In the genomic region with DNA sequence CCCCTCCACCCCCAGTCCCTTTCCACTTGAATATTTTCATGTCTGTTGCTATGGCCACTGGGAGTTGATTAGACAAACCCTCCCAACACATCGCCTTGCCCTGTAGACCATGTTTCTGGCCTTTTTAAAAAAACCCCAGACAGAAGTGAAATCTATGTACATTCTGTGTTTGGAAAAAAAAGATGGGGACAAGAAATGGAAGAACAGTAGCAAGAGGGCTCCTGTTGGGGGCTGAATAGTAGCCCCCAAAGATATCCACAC, we compare ENCODE assay signal across 14 cellular contexts.
DNase-seq lines count a peak whose midpoint lies in the region; ATAC-seq and TF ChIP-seq lines count a peak whose summit lies in the region.
"Had no signal": no experiment of that assay in that cellular context is flagged by ENCODE, and none has a peak within 500 bp of the region (broad histone marks: within the 10 kb centered on the region; RNA-seq: fewer than 3 reads in every experiment).

No MANE protein-coding gene starts in this region.

- H3K27me3 ChIP-seq in BLaER1 (no peaks in the 10 kb centered on the region), PC-3 (ENCODE audit: low read length) (no peaks in the 10 kb centered on the region), osteoblast (ENCODE audit: insufficient read depth, low read length) (no peaks in the 10 kb centered on the region)
- H3K27me3 ChIP-seq: left lung, vagina had no signal

- DNase-seq in PC-3: no peak
- DNase-seq in osteoblast (ENCODE audit: insufficient read length, low spot score, missing footprints): no peak
- DNase-seq in NCI-H748 (lab: John Stamatoyannopoulos, UW; ENCODE audit: unreplicated experiment): no peak
- DNase-seq in amygdala (lab: John Stamatoyannopoulos, UW): no peak
- no peak for DNase-seq in activated CD8-positive, alpha-beta T cell treated with anti-CD3 and anti-CD28 coated beads for 36 hours
- DNase-seq in COLO668 (lab: John Stamatoyannopoulos, UW; ENCODE audit: unreplicated experiment): no peak
- DNase-seq: activated CD4-positive, alpha-beta memory T cell treated with anti-CD3 and anti-CD28 coated beads, Interleukin-2, amount 10 ng/mL, durations not matched to agents 7 days and 5 days; stimulated activated CD4-positive, alpha-beta T cell treated with anti-CD3 and anti-CD28 coated beads, Interleukin-4, amount 100 ng/mL, for 4 hours had no signal

- no TSS peak for BruUV-seq in PC-3 (replicated peaks; lab: Mats Ljungman, UMichigan)

- no peak overlapping the region for H3K4me3 ChIP-seq in BLaER1
- no peak overlapping the region for H3K4me3 ChIP-seq in PC-3 (ENCODE audit: low read length)
- no peak overlapping the region for H3K4me3 ChIP-seq in osteoblast (ENCODE audit: insufficient read depth, low read length)
- H3K4me3 ChIP-seq: left lung, vagina had no signal

- H3K9me3 ChIP-seq in BLaER1: no peaks in the 10 kb centered on the region
- no peaks in the 10 kb centered on the region for H3K9me3 ChIP-seq in PC-3 (ENCODE audit: low read length)
- H3K9me3 ChIP-seq in osteoblast (ENCODE audit: low read depth, low read length): no peaks in the 10 kb centered on the region
- H3K9me3 ChIP-seq: left lung, vagina had no signal

- H3K9me3 Mint-ChIP-seq in activated CD8-positive, alpha-beta T cell treated with anti-CD3 and anti-CD28 coated beads for 36 hours: no peaks in the 10 kb centered on the region
- H3K9me3 Mint-ChIP-seq: natural killer cell treated with Interleukin-12 subunit alpha and Interleukin-12 subunit beta and Interleukin-15 and Interleukin-18, amount 100 ng/mL, for 72 hours had no signal

- H3K4me1 ChIP-seq in BLaER1 (peaks cover 37% of the 10 kb centered on the region), PC-3 (ENCODE audit: insufficient read depth, low read length) (peaks cover 56% of the 10 kb centered on the region), osteoblast (ENCODE audit: insufficient read depth, low read length) (peaks cover 37% of the 10 kb centered on the region)

- H3K36me3 ChIP-seq in BLaER1: no peaks in the 10 kb centered on the region
- H3K36me3 ChIP-seq in PC-3 (ENCODE audit: low read depth, low read length): peaks cover 11% of the 10 kb centered on the region
- no peaks in the 10 kb centered on the region for H3K36me3 ChIP-seq in osteoblast (ENCODE audit: insufficient read depth, low read length)
- H3K36me3 ChIP-seq: left lung, vagina had no signal

- H3K27ac ChIP-seq in BLaER1: no peak overlapping the region
- peak overlapping the region; percentile 96 for H3K27ac ChIP-seq in PC-3 (ENCODE audit: low read length)
- H3K27ac ChIP-seq in cingulate gyrus (ENCODE audit: low read depth, low read length): peak overlapping the region; percentile 88
- peak overlapping the region; percentile 85 for H3K27ac ChIP-seq in osteoblast (ENCODE audit: low read depth, low read length)
- H3K27ac ChIP-seq: left lung, vagina had no signal

- intact Hi-C loops in PC-3 (cut with micrococcal nuclease): no loop called here
- intact Hi-C loops in activated CD8-positive, alpha-beta T cell treated with anti-CD3 and anti-CD28 coated beads for 36 hours (cut with micrococcal nuclease): no loop called here

- no peaks in the 10 kb centered on the region for H3K36me3 Mint-ChIP-seq in activated CD8-positive, alpha-beta T cell treated with anti-CD3 and anti-CD28 coated beads for 36 hours (ENCODE audit: low read depth)
- H3K36me3 Mint-ChIP-seq: natural killer cell treated with Interleukin-12 subunit alpha and Interleukin-12 subunit beta and Interleukin-15 and Interleukin-18, amount 100 ng/mL, for 72 hours had no signal

- H3K9ac ChIP-seq in BLaER1 (no peak overlapping the region), PC-3 (ENCODE audit: low read length) (peak overlapping the region; percentile 80)

- H2AFZ ChIP-seq in PC-3 (ENCODE audit: low read length) (no peak overlapping the region), osteoblast (ENCODE audit: low read length) (no peak overlapping the region)

- no peaks in the 10 kb centered on the region for H3K4me1 Mint-ChIP-seq in activated CD8-positive, alpha-beta T cell treated with anti-CD3 and anti-CD28 coated beads for 36 hours (ENCODE audit: low read depth)
- H3K4me1 Mint-ChIP-seq: activated CD4-positive, alpha-beta memory T cell treated with anti-CD3 and anti-CD28 coated beads, Interleukin-2, amount 10 ng/mL, durations not matched to agents 7 days and 5 days had no signal

- CTCF ChIA-PET in PC-3 (lab: Charles Lee): interaction anchor here (1.0 kb wide), 1 partner anchor 149 kb away, joined by 3 read pairs; no protein-coding TSS in a partner anchor
- CTCF ChIA-PET in activated CD8-positive, alpha-beta T cell treated with anti-CD3 and anti-CD28 coated beads for 36 hours (lab: Charles Lee): no interaction called here

- ATAC-seq in PC-3: no peak
- ATAC-seq in activated CD8-positive, alpha-beta T cell treated with anti-CD3 and anti-CD28 coated beads for 36 hours: no peak
- ATAC-seq: natural killer cell treated with Interleukin-12 subunit alpha and Interleukin-12 subunit beta and Interleukin-15 and Interleukin-18, amount 100 ng/mL, for 72 hours had no signal

- H3K4me3 Mint-ChIP-seq in activated CD8-positive, alpha-beta T cell treated with anti-CD3 and anti-CD28 coated beads for 36 hours: no peak overlapping the region
- H3K4me3 Mint-ChIP-seq: activated CD4-positive, alpha-beta memory T cell treated with anti-CD3 and anti-CD28 coated beads, Interleukin-2, amount 10 ng/mL, durations not matched to agents 7 days and 5 days; activated T-helper 1 cell treated with anti-CD3 and anti-CD28 coated beads, Interleukin-12 subunit alpha, Interleukin-12 subunit beta, Interleukin-2, Interleukin-4 antibody, amounts not matched to agents 30 ng/mL and 10 ng/mL and 1 ng/mL, durations not matched to agents 14 hours and 24 hours and 36 hours; natural killer cell treated with Interleukin-12 subunit alpha and Interleukin-12 subunit beta and Interleukin-15 and Interleukin-18, amount 100 ng/mL, for 72 hours had no signal

- H3K9me2 ChIP-seq in PC-3 (replicated peaks; ENCODE audit: low read length): no peaks in the 10 kb centered on the region

- H3F3A ChIP-seq in PC-3 (ENCODE audit: low read length, unreplicated experiment): no peaks in the 10 kb centered on the region

- peak overlapping the region; percentile 71 for H3K4me2 ChIP-seq in BLaER1
- peak overlapping the region; percentile 55 for H3K4me2 ChIP-seq in PC-3 (ENCODE audit: low read length)
- H3K4me2 ChIP-seq in osteoblast (ENCODE audit: insufficient read depth, low read length): peak overlapping the region; percentile 72

- POLR2A ChIA-PET in PC-3 (lab: Charles Lee; ENCODE audit: unreplicated experiment): interaction anchor here (0.6 to 0.7 kb wide), 2 partner anchors 58 to 596 kb away, joined by 3 to 4 read pairs; no protein-coding TSS in a partner anchor
- POLR2A ChIA-PET in activated CD8-positive, alpha-beta T cell treated with anti-CD3 and anti-CD28 coated beads for 36 hours (lab: Charles Lee): no interaction called here

- H3K27ac Mint-ChIP-seq in activated CD8-positive, alpha-beta T cell treated with anti-CD3 and anti-CD28 coated beads for 36 hours: no peak overlapping the region
- H3K27ac Mint-ChIP-seq: activated CD4-positive, alpha-beta memory T cell treated with anti-CD3 and anti-CD28 coated beads, Interleukin-2, amount 10 ng/mL, durations not matched to agents 7 days and 5 days; activated T-helper 1 cell treated with anti-CD3 and anti-CD28 coated beads, Interleukin-12 subunit alpha, Interleukin-12 subunit beta, Interleukin-2, Interleukin-4 antibody, amounts not matched to agents 30 ng/mL and 10 ng/mL and 1 ng/mL, durations not matched to agents 14 hours and 24 hours and 36 hours; natural killer cell treated with Interleukin-12 subunit alpha and Interleukin-12 subunit beta and Interleukin-15 and Interleukin-18, amount 100 ng/mL, for 72 hours had no signal

- H3K79me2 ChIP-seq in PC-3 (ENCODE audit: low read length): peaks cover 48% of the 10 kb centered on the region
- no peaks in the 10 kb centered on the region for H3K79me2 ChIP-seq in osteoblast (ENCODE audit: insufficient read depth, low read length)

- no peaks in the 10 kb centered on the region for H4K20me1 ChIP-seq in BLaER1
- no peaks in the 10 kb centered on the region for H4K20me1 ChIP-seq in PC-3 (ENCODE audit: low read length)
- H4K20me1 ChIP-seq in osteoblast (ENCODE audit: insufficient read depth, low read length): no peaks in the 10 kb centered on the region

- TF ChIP-seq CTCF in PC-3 (conservative IDR thresholded peaks at IDR 0.05; ENCODE audit: low read depth, low read length) (no peak), osteoblast (IDR thresholded peaks at IDR 0.05; ENCODE audit: extremely low read depth, low read depth, low read length) (no peak)
- TF ChIP-seq CTCF in activated CD8-positive, alpha-beta T cell treated with anti-CD3 and anti-CD28 coated beads for 36 hours (IDR thresholded peaks at IDR 0.05): no peak

- H3K27me3 Mint-ChIP-seq in activated CD8-positive, alpha-beta T cell treated with anti-CD3 and anti-CD28 coated beads for 36 hours: no peaks in the 10 kb centered on the region
- H3K27me3 Mint-ChIP-seq: activated CD4-positive, alpha-beta memory T cell treated with anti-CD3 and anti-CD28 coated beads, Interleukin-2, amount 10 ng/mL, durations not matched to agents 7 days and 5 days; natural killer cell treated with Interleukin-12 subunit alpha and Interleukin-12 subunit beta and Interleukin-15 and Interleukin-18, amount 100 ng/mL, for 72 hours had no signal
